14 cellular contexts compared by ENCODE assay signal in genomic region chr21:31363720-31364119, GRCh38. TPM values are rescaled to one million over a fixed set of nuclear protein-coding genes. Genes with fewer than 3 reads are reported as not detected.
A peak's percentile ranks its signal among the peaks of the same experiment; 100 is the strongest.
DNase-seq lines count a peak whose midpoint lies in the region; ATAC-seq, FAIRE-seq and TF ChIP-seq lines count a peak whose summit lies in the region.
"Had no signal": no experiment of that assay in that cellular context is flagged by ENCODE, and none has a peak within 500 bp of the region (broad histone marks: within the 10 kb centered on the region; RNA-seq: fewer than 3 reads in every experiment).

No MANE protein-coding gene starts in this region.

- peaks cover 0 to 22% (median 13%) of the 10 kb centered on the region in 11 experiments; a peak in 18 of 22 replicates for H3K9me3 ChIP-seq in BLaER1 treated with 17β-estradiol and CSF1 and Interleukin-3, amounts not matched to agents 10 nM and 100 nM (replicated peaks in 1 of 11)
- H3K9me3 ChIP-seq in DND-41 (ENCODE audit: insufficient read depth, low read length, severe bottlenecking) (no peaks in the 10 kb centered on the region), hepatocyte (ENCODE audit: low read depth) (no peaks in the 10 kb centered on the region)
- H3K9me3 ChIP-seq: uterus had no signal

- peak overlapping the region in 5 of 11 experiments; percentile 7 to 44 (median 24); a peak in 6 of 22 replicates for H3K27ac ChIP-seq in BLaER1 treated with 17β-estradiol and CSF1 and Interleukin-3, amounts not matched to agents 10 nM and 100 nM
- H3K27ac ChIP-seq in DND-41 (ENCODE audit: low read length) = peak overlapping the region; percentile 83
- peak overlapping the region; percentile 32 for H3K27ac ChIP-seq in hepatocyte
- H3K27ac ChIP-seq: coronary artery, uterus had no signal

- peak overlapping the region; percentile 53 for H3K4me3 Mint-ChIP-seq in T-helper 2 cell treated with Interferon-gamma antibody and Interleukin-4, amounts not matched to agents 5 μg/mL and 100 μg/mL, for 36 hours

- peaks cover 25 to 61% (median 39%) of the 10 kb centered on the region in 10 experiments for H3K4me1 ChIP-seq in BLaER1 treated with 17β-estradiol and CSF1 and Interleukin-3, amounts not matched to agents 10 nM and 100 nM
- H3K4me1 ChIP-seq in DND-41 (ENCODE audit: insufficient read depth, low read length) (peaks cover 51% of the 10 kb centered on the region), hepatocyte (ENCODE audit: insufficient read depth) (no peaks in the 10 kb centered on the region)
- H3K4me1 ChIP-seq: uterus had no signal

- H3K36me3 Mint-ChIP-seq in T-helper 2 cell treated with Interferon-gamma antibody and Interleukin-4, amounts not matched to agents 5 μg/mL and 100 μg/mL, for 36 hours (ENCODE audit: low read depth) = peaks cover 6% of the 10 kb centered on the region

- TF ChIP-seq CTCF in DND-41 (IDR thresholded peaks at IDR 0.05; ENCODE audit: borderline replicate concordance, extremely low read depth, low read length, poor library complexity, severe bottlenecking) = no peak
- TF ChIP-seq CTCF in hepatocyte (IDR thresholded peaks at IDR 0.05; ENCODE audit: poor library complexity) = no peak

- H3K9me2 ChIP-seq in hepatocyte (replicated peaks; ENCODE audit: insufficient read depth) = no peaks in the 10 kb centered on the region

- H3K27ac Mint-ChIP-seq in T-helper 2 cell treated with Interferon-gamma antibody and Interleukin-4, amounts not matched to agents 5 μg/mL and 100 μg/mL, for 36 hours = peak overlapping the region; percentile 64

- 61% methylated on average over 1 of the region's 1 CpG for WGBS in hepatocyte (ENCODE audit: low lambda C conversion rate, missing lambda C conversion rate)

- H3K79me2 ChIP-seq in DND-41 (ENCODE audit: insufficient read depth, low read length) = peaks cover 2% of the 10 kb centered on the region; the same call in 1 of the 2 replicates
- H3K79me2 ChIP-seq in hepatocyte = no peaks in the 10 kb centered on the region

- TF ChIP-seq POLR2A in H54 (IDR thresholded peaks at IDR 0.05; ENCODE audit: low read depth, low read length) = no peak

- ATAC-seq in DND-41 (ENCODE audit: insufficient read depth, low read depth) = peak; percentile 87
- no peak for ATAC-seq in HG02798 (IDR thresholded peaks at IDR 0.05; ENCODE audit: poor library complexity, unreplicated experiment)

- H3K27me3 Mint-ChIP-seq in T-helper 2 cell treated with Interferon-gamma antibody and Interleukin-4, amounts not matched to agents 5 μg/mL and 100 μg/mL, for 36 hours (ENCODE audit: low read depth) = peaks cover 6% of the 10 kb centered on the region

- FAIRE-seq in H54 (lab: Jason Lieb, UNC) = no peak
- FAIRE-seq: H1 had no signal

- H2AFZ ChIP-seq in DND-41 (ENCODE audit: low read depth, low read length) (no peak overlapping the region), hepatocyte (no peak overlapping the region)

- H3K4me3 ChIP-seq in BLaER1 treated with 17β-estradiol and CSF1 and Interleukin-3, amounts not matched to agents 10 nM and 100 nM = peak overlapping the region in 3 of 10 experiments; percentile 1 to 45 (median 4); a peak in 6 of 20 replicates
- H3K4me3 ChIP-seq in DND-41 (ENCODE audit: low read depth in 1 of 2, low read length in 2 of 2) (peak overlapping the region in 1 of 2 experiments; percentile 32; a peak in 1 of 4 replicates), hepatocyte (no peak overlapping the region)
- H3K4me3 ChIP-seq: coronary artery, uterus had no signal

- DNase-seq in DND-41 (peak; percentile 79), hepatocyte (ENCODE audit: low spot score) (no peak), NCI-H748 (lab: John Stamatoyannopoulos, UW; ENCODE audit: unreplicated experiment) (no peak), H54 (ENCODE audit: insufficient read length, low spot score) (no peak)
- no peak for DNase-seq in T-helper 2 cell treated with Interferon-gamma antibody and Interleukin-4, amounts not matched to agents 5 μg/mL and 100 μg/mL, for 36 hours (ENCODE audit: low spot score)
- no peak for DNase-seq in stimulated activated naive CD4-positive, alpha-beta T cell treated with Interleukin-2 at 50 U/mL for 16 hours (lab: John Stamatoyannopoulos, UW)
- DNase-seq: midbrain, NCI-H345, SHP77 treated with DMSO at 0.1 percent for 48 hours, uterus had no signal

- H3K4me2 ChIP-seq in BLaER1 treated with 17β-estradiol and CSF1 and Interleukin-3, amounts not matched to agents 10 nM and 100 nM = peak overlapping the region; percentile 49 to 90 (median 77)
- H3K4me2 ChIP-seq in DND-41 (ENCODE audit: insufficient read depth, low read length) = peak overlapping the region; percentile 56
- no peak overlapping the region for H3K4me2 ChIP-seq in hepatocyte

- H3K27me3 ChIP-seq in BLaER1 treated with 17β-estradiol and CSF1 and Interleukin-3, amounts not matched to agents 10 nM and 100 nM = no peaks in the 10 kb centered on the region
- H3K27me3 ChIP-seq in DND-41 (ENCODE audit: insufficient read depth, low read length, poor library complexity) (no peaks in the 10 kb centered on the region), hepatocyte (no peaks in the 10 kb centered on the region)
- H3K27me3 ChIP-seq: uterus had no signal

- peaks cover 45% of the 10 kb centered on the region for H3K4me1 Mint-ChIP-seq in T-helper 2 cell treated with Interferon-gamma antibody and Interleukin-4, amounts not matched to agents 5 μg/mL and 100 μg/mL, for 36 hours (ENCODE audit: low read depth)

- H3K36me3 ChIP-seq in BLaER1 treated with 17β-estradiol and CSF1 and Interleukin-3, amounts not matched to agents 10 nM and 100 nM = peaks cover 0 to 5% (median 0%) of the 10 kb centered on the region in 11 experiments; a peak in 1 of 22 replicates
- no peaks in the 10 kb centered on the region for H3K36me3 ChIP-seq in DND-41 (ENCODE audit: insufficient read depth, low read length)
- H3K36me3 ChIP-seq in hepatocyte (replicated peaks; ENCODE audit: insufficient read depth, low read depth) = no peaks in the 10 kb centered on the region
- H3K36me3 ChIP-seq: uterus had no signal

- peaks cover 20% of the 10 kb centered on the region for H3K9me3 Mint-ChIP-seq in T-helper 2 cell treated with Interferon-gamma antibody and Interleukin-4, amounts not matched to agents 5 μg/mL and 100 μg/mL, for 36 hours

- peaks cover 0 to 20% (median 0%) of the 10 kb centered on the region in 11 experiments; a peak in 5 of 22 replicates for H4K20me1 ChIP-seq in BLaER1 treated with 17β-estradiol and CSF1 and Interleukin-3, amounts not matched to agents 10 nM and 100 nM
- H4K20me1 ChIP-seq in DND-41 (ENCODE audit: insufficient read depth, low read length) (peaks cover 13% of the 10 kb centered on the region; the same call in 1 of the 2 replicates), hepatocyte (ENCODE audit: insufficient read depth, poor library complexity, severe bottlenecking) (no peaks in the 10 kb centered on the region)

- H3K9ac ChIP-seq in BLaER1 treated with 17β-estradiol and CSF1 and Interleukin-3, amounts not matched to agents 10 nM and 100 nM = peak overlapping the region in 3 of 11 experiments; percentile 22 to 46 (median 37); a peak in 5 of 22 replicates
- peak overlapping the region; percentile 31 for H3K9ac ChIP-seq in DND-41 (ENCODE audit: low read depth, low read length)

RNA-seq across cellular contexts. Expression of gene TIAM1, which starts 19.7 kb away (rescaled TPM):
- total RNA-seq in hepatocyte = 8.8 and 10.4 TPM in 2 replicates
- 8.8 and 11.3 TPM in 2 replicates for polyA plus RNA-seq in hepatocyte
